21 cellular contexts compared by ENCODE assay signal in the genomic region with DNA sequence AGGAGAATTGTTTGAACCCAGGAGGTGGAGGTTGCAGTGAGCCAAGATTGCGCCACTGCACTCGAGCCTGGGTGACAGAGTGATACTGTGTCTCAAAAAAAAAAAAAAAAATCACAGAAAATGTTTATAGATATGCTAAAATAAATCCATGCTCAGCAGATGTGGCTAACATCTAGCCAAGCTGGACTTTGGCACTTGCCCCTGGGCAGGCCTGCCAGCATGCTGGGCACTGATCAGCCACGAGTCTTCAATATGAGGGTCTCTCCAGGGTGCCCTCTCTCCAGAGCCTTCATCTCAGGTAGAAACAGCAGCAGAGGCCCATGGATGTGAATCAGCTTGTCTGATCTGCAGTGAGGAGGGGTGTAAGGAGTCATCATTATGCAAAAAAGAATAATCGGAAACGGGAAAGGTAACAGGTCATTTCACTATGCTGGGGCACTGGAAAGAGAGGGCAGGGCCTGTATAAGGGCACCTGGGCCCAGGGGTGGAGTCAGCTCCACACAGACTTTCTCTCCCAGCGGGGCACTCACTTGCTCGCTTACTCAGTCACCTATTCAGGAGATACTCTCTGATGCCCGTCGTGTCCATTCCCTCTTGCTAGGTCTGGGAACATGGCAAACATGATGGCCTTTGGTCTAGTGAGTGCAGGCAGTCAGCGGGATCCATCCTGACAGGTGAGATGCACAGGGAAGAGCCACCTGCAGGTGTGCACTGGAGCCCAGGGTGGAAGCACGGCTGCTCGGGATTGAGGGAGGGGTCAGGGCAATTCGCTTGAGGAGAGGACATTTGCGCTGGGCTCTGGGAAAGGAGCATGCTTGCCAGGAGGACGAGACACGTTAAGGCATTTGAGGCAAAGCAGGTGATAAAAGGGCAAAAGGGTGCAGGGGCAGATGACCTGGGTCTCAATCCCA. TPM values are rescaled to one million over a fixed set of nuclear protein-coding genes. Genes with fewer than 3 reads are reported as not detected.
A peak's percentile ranks its signal among the peaks of the same experiment; 100 is the strongest.
DNase-seq lines count a peak whose midpoint lies in the region; ATAC-seq and TF ChIP-seq lines count a peak whose summit lies in the region.
"Had no signal": no experiment of that assay in that cellular context is flagged by ENCODE, and none has a peak within 500 bp of the region (broad histone marks: within the 10 kb centered on the region; RNA-seq: fewer than 3 reads in every experiment).

No MANE protein-coding gene starts in this region.

- H3K27ac ChIP-seq in liver (ENCODE audit: low read depth in 1 of 2, low read length in 2 of 2), result no peak overlapping the region
- H3K27ac ChIP-seq in RWPE1, result no peak overlapping the region
- H3K27ac ChIP-seq: 22Rv1, BLaER1, PC-9, SK-N-MC had no signal

- H3K9me3 ChIP-seq in T-helper 17 cell (ENCODE audit: control insufficient read depth, low read length, poor library complexity, severe bottlenecking), result no peaks in the 10 kb centered on the region
- H3K9me3 ChIP-seq in liver (ENCODE audit: control insufficient read depth in 4 of 4, low read length in 3 of 4), result no peaks in the 10 kb centered on the region
- H3K9me3 ChIP-seq: BLaER1 had no signal

- H3K36me3 ChIP-seq in liver (ENCODE audit: control insufficient read depth in 4 of 4, insufficient read depth in 3 of 4, low read depth in 1 of 4, low read length in 3 of 4), result no peaks in the 10 kb centered on the region

- WGBS in liver, result 63% methylated on average over 16 of the region's 16 CpGs

- DNase-seq in NCI-H1417 (lab: John Stamatoyannopoulos, UW) (peak in 2 of 3 experiments; percentile 5 to 11), NCI-H1417 treated with DMSO at 0.1 percent for 48 hours (lab: John Stamatoyannopoulos, UW) (no peak), DMS53 treated with DMSO at 0.1 percent for 48 hours (lab: John Stamatoyannopoulos, UW; ENCODE audit: unreplicated experiment) (peak; percentile 17), T-helper 17 cell (no peak), RWPE1 (ENCODE audit: low spot score) (no peak), 8988T (no peak), NCI-H2107 treated with DMSO at 0.1 percent for 48 hours (lab: John Stamatoyannopoulos, UW; ENCODE audit: unreplicated experiment) (no peak)
- DNase-seq: CD8-positive, alpha-beta memory T cell; DMS 273 treated with DMSO at 0.1 percent for 48 hours; HCEC 1CT; NCI-H1694; NCI-H524 treated with DMSO at 0.1 percent for 48 hours; PC-9; T-cell had no signal

- CTCF ChIA-PET in RWPE1 (lab: Yijun Ruan, JAX), result interaction anchor here (0.6 to 1.1 kb wide), 3 partner anchors 11 to 39 kb away, joined by 3 to 4 read pairs (median 4); no protein-coding TSS in a partner anchor

- no peak for TF ChIP-seq RAD21 in liver (IDR thresholded peaks at IDR 0.05)

- H3K27me3 Mint-ChIP-seq in T-helper 17 cell, result no peaks in the 10 kb centered on the region
- H3K27me3 Mint-ChIP-seq: IgD-negative memory B cell, T-cell had no signal

- peaks cover 15% of the 10 kb centered on the region for H3K4me1 Mint-ChIP-seq in T-helper 17 cell

- ATAC-seq in T-helper 17 cell, result no peak
- ATAC-seq: Right ventricle myocardium inferior, T-cell had no signal

- no peak overlapping the region for H3K4me3 ChIP-seq in liver (ENCODE audit: low read depth in 1 of 3, low read length in 3 of 3)
- H3K4me3 ChIP-seq: BLaER1, PC-9, SK-N-MC had no signal

- peak overlapping the region; percentile 81 for H3K27ac Mint-ChIP-seq in T-helper 17 cell
- H3K27ac Mint-ChIP-seq: T-cell had no signal

- H3K4me3 Mint-ChIP-seq in T-helper 17 cell, result peak overlapping the region; percentile 49
- H3K4me3 Mint-ChIP-seq: CD8-positive, alpha-beta memory T cell; T-cell had no signal

- POLR2A ChIA-PET in RWPE1 (lab: Yijun Ruan, JAX; ENCODE audit: low non-redundant PET), result no interaction called here

- no peaks in the 10 kb centered on the region for H3K36me3 Mint-ChIP-seq in T-helper 17 cell (ENCODE audit: low read depth)
- H3K36me3 Mint-ChIP-seq: CD8-positive, alpha-beta memory T cell; IgD-negative memory B cell; T-cell had no signal

- H3K9ac ChIP-seq in liver (ENCODE audit: low read depth in 1 of 2, low read length in 2 of 2), result no peak overlapping the region
- H3K9ac ChIP-seq: BLaER1 had no signal

- no peaks in the 10 kb centered on the region for H3K27me3 ChIP-seq in liver (ENCODE audit: control insufficient read depth in 4 of 4, insufficient read depth in 4 of 4, low read length in 3 of 4)
- H3K27me3 ChIP-seq: BLaER1 had no signal

- no peaks in the 10 kb centered on the region for H3K4me1 ChIP-seq in liver (ENCODE audit: control insufficient read depth in 4 of 4, insufficient read depth in 4 of 4, low read length in 3 of 4)

- TF ChIP-seq CTCF in liver (IDR thresholded peaks at IDR 0.05; ENCODE audit: low read depth, low read length, missing input control) (no peak), RWPE1 (conservative IDR thresholded peaks at IDR 0.05; ENCODE audit: low read depth) (no peak)

TF ChIP-seq in liver, 16 proteins besides CTCF, POLR2A, EP300 and RAD21:
- no peak for TF ChIP-seq NR2F2 (IDR thresholded peaks at IDR 0.05)
- no peak for TF ChIP-seq SP1 (IDR thresholded peaks at IDR 0.05)
- no peak for TF ChIP-seq GABPA (IDR thresholded peaks at IDR 0.05 in 1 of 2, conservative IDR thresholded peaks at IDR 0.05 in 1 of 2)
- no peak for TF ChIP-seq RXRA (IDR thresholded peaks at IDR 0.05)
- TF ChIP-seq HNF4A (conservative IDR thresholded peaks at IDR 0.05), result peak in 1 of 2 donors; percentile 49
- TF ChIP-seq ZBTB33 (IDR thresholded peaks at IDR 0.05), result no peak
- no peak for TF ChIP-seq JUND (IDR thresholded peaks at IDR 0.05)
- no peak for TF ChIP-seq FOXA2 (IDR thresholded peaks at IDR 0.05)
- no peak for TF ChIP-seq EGR1 (IDR thresholded peaks at IDR 0.05; ENCODE audit: low read depth in 2 of 2)
- no peak for TF ChIP-seq FOXA1 (IDR thresholded peaks at IDR 0.05)
- TF ChIP-seq, protein P1, sequence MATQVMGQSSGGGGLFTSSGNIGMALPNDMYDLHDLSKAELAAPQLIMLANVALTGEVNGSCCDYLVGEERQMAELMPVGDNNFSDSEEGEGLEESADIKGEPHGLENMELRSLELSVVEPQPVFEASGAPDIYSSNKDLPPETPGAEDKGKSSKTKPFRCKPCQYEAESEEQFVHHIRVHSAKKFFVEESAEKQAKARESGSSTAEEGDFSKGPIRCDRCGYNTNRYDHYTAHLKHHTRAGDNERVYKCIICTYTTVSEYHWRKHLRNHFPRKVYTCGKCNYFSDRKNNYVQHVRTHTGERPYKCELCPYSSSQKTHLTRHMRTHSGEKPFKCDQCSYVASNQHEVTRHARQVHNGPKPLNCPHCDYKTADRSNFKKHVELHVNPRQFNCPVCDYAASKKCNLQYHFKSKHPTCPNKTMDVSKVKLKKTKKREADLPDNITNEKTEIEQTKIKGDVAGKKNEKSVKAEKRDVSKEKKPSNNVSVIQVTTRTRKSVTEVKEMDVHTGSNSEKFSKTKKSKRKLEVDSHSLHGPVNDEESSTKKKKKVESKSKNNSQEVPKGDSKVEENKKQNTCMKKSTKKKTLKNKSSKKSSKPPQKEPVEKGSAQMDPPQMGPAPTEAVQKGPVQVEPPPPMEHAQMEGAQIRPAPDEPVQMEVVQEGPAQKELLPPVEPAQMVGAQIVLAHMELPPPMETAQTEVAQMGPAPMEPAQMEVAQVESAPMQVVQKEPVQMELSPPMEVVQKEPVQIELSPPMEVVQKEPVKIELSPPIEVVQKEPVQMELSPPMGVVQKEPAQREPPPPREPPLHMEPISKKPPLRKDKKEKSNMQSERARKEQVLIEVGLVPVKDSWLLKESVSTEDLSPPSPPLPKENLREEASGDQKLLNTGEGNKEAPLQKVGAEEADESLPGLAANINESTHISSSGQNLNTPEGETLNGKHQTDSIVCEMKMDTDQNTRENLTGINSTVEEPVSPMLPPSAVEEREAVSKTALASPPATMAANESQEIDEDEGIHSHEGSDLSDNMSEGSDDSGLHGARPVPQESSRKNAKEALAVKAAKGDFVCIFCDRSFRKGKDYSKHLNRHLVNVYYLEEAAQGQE (IDR thresholded peaks at IDR 0.05), result no peak
- TF ChIP-seq TAF1 (conservative IDR thresholded peaks at IDR 0.05), result no peak
- TF ChIP-seq HNF4G (IDR thresholded peaks at IDR 0.05), result peak; percentile 24

RNA-seq across cellular contexts. Expression of gene RNF44, which starts 17.1 kb away (rescaled TPM):
- total RNA-seq in T-helper 17 cell (100 to 1,000 TPM; 228 to 288 TPM), liver (1 to 10 TPM; 3.9 to 5.5 TPM)
- polyA plus RNA-seq in liver, result 1 to 10 TPM; 3.2 to 6.4 TPM

RNA-seq across cellular contexts. Expression of gene CDHR2, which starts 29.1 kb away (rescaled TPM):
- total RNA-seq in T-helper 17 cell (1 to 10 TPM; 1.3 to 2.4 TPM), liver (10 to 100 TPM; 11.4 to 21.8 TPM)
- polyA plus RNA-seq in liver, result 10 to 100 TPM in 1 of 2 donors, 1 to 10 TPM in 1; 8.8 to 23.8 TPM
- total RNA-seq: LHCN-M2, PC-9 had no signal
- polyA plus RNA-seq: CD8-positive, alpha-beta memory T cell; IgD-negative memory B cell had no signal

Comparison
In these comparisons a context has a peak if more than half of its experiments do, and no peak if none do; other contexts are left out.
1. DNase-seq: peak in NCI-H1417 (2 of 3) and DMS53 treated with DMSO at 0.1 percent for 48 hours (single experiment); none in NCI-H1417 treated with DMSO at 0.1 percent for 48 hours (single experiment), T-helper 17 cell (0 of 3), RWPE1 (single experiment), 8988T (single experiment) and NCI-H2107 treated with DMSO at 0.1 percent for 48 hours (single experiment).
2. RNA of gene RNF44, which starts 17.1 kb away (total RNA-seq): 228 to 288 TPM in T-helper 17 cell; 3.9 to 5.5 TPM in liver; every median in the first group is over 10 times any median in the second.